Comparison of ENCODE assay signal across 1 cellular context in the genomic region with DNA sequence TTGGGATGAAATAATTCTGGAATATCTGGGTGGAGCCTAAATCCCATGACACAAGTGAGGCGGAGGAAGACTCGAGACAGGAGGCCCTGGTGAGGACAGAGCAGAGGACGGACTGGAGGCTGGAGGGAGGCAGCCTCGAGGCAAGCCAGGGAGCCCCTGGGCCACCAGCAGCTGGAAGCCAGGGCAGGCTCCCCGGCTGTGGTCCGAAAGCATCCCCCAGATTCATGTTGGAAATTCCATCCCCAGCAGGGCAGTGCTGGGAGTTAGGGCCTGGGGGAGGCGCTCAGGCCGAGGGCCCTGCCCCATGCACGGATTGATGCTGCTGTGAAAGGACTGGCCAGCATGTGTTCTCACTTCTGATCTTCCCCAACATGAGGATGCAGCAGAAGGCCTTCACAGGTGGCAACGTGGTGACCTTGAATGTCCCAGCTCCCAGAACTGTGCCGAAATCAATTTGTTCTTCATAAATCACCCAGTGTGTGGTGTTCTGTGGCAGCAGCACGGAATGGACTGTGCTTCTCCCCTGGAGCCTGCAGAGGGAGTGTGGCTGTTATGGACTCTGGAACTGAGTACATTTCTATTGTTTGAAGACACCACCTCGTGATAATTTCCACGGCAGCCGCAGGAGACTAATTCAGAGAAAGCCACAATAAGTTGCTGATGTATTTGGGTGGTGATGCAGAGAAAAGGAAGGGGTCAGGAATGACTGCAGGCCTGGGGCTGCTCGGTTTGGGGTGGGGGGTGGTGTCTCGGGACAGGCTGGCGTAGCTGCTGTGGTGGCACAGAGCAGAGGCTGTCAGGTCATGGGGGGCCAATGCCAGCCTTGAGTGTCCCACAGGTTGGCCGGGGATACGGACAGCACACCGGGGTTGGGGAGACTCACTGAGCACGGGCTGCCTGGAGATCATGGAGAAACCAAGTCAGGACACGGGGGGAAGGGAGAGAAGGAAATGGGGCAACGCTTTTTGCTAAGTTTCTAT.
TF ChIP-seq lines count a peak whose summit lies in the region.

No MANE protein-coding gene starts in this region.

TF ChIP-seq in GM23338, 12 proteins besides CTCF, POLR2A, EP300 and RAD21 (continued from another document):
- TF ChIP-seq, protein P1, sequence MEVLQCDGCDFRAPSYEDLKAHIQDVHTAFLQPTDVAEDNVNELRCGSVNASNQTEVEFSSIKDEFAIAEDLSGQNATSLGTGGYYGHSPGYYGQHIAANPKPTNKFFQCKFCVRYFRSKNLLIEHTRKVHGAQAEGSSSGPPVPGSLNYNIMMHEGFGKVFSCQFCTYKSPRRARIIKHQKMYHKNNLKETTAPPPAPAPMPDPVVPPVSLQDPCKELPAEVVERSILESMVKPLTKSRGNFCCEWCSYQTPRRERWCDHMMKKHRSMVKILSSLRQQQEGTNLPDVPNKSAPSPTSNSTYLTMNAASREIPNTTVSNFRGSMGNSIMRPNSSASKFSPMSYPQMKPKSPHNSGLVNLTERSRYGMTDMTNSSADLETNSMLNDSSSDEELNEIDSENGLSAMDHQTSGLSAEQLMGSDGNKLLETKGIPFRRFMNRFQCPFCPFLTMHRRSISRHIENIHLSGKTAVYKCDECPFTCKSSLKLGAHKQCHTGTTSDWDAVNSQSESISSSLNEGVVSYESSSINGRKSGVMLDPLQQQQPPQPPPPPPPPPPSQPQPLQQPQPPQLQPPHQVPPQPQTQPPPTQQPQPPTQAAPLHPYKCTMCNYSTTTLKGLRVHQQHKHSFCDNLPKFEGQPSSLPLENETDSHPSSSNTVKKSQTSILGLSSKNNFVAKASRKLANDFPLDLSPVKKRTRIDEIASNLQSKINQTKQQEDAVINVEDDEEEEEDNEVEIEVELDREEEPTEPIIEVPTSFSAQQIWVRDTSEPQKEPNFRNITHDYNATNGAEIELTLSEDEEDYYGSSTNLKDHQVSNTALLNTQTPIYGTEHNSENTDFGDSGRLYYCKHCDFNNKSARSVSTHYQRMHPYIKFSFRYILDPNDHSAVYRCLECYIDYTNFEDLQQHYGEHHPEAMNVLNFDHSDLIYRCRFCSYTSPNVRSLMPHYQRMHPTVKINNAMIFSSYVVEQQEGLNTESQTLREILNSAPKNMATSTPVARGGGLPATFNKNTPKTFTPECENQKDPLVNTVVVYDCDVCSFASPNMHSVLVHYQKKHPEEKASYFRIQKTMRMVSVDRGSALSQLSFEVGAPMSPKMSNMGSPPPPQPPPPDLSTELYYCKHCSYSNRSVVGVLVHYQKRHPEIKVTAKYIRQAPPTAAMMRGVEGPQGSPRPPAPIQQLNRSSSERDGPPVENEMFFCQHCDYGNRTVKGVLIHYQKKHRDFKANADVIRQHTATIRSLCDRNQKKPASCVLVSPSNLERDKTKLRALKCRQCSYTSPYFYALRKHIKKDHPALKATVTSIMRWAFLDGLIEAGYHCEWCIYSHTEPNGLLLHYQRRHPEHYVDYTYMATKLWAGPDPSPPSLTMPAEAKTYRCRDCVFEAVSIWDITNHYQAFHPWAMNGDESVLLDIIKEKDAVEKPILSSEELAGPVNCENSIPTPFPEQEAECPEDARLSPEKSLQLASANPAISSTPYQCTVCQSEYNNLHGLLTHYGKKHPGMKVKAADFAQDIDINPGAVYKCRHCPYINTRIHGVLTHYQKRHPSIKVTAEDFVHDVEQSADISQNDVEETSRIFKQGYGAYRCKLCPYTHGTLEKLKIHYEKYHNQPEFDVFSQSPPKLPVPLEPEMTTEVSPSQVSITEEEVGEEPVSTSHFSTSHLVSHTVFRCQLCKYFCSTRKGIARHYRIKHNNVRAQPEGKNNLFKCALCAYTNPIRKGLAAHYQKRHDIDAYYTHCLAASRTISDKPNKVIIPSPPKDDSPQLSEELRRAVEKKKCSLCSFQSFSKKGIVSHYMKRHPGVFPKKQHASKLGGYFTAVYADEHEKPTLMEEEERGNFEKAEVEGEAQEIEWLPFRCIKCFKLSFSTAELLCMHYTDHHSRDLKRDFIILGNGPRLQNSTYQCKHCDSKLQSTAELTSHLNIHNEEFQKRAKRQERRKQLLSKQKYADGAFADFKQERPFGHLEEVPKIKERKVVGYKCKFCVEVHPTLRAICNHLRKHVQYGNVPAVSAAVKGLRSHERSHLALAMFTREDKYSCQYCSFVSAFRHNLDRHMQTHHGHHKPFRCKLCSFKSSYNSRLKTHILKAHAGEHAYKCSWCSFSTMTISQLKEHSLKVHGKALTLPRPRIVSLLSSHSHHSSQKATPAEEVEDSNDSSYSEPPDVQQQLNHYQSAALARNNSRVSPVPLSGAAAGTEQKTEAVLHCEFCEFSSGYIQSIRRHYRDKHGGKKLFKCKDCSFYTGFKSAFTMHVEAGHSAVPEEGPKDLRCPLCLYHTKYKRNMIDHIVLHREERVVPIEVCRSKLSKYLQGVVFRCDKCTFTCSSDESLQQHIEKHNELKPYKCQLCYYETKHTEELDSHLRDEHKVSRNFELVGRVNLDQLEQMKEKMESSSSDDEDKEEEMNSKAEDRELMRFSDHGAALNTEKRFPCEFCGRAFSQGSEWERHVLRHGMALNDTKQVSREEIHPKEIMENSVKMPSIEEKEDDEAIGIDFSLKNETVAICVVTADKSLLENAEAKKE (CRISPR knock-in tag; IDR thresholded peaks at IDR 0.05) = no peak
- no peak for TF ChIP-seq EZH2 (IDR thresholded peaks at IDR 0.05; ENCODE audit: low read depth, unreplicated experiment)
- TF ChIP-seq STAT1 (IDR thresholded peaks at IDR 0.05; ENCODE audit: unreplicated experiment) = no peak
- TF ChIP-seq POLR2AphosphoS5 (IDR thresholded peaks at IDR 0.05; ENCODE audit: low read depth) = no peak
